ENCODE assay signal across 8 cellular contexts in genomic region chr15:70853855-70854668, GRCh38. TPM values are rescaled to one million over a fixed set of nuclear protein-coding genes. Genes with fewer than 3 reads are reported as not detected.
DNase-seq lines count a peak whose midpoint lies in the region; ATAC-seq and TF ChIP-seq lines count a peak whose summit lies in the region.

Gene LARP6 (minus strand): TSS chr15:70854157. CDS start chr15:70854088, 69 bp downstream.

- ATAC-seq in natural killer cell = peak; percentile 59 to 82 (median 69)
- peak; percentile 77 for ATAC-seq in upper lobe of right lung

- peaks cover 6% of the 10 kb centered on the region in 2 donors for H3K4me1 Mint-ChIP-seq in natural killer cell

- TF ChIP-seq CTCF in fibroblast of villous mesenchyme (IDR thresholded peaks at IDR 0.05; ENCODE audit: insufficient read depth, low read depth, low read length) (no peak), natural killer cell (IDR thresholded peaks at IDR 0.05) (no peak), upper lobe of right lung (IDR thresholded peaks at IDR 0.05) (no peak)

- peak within 1 kb of the TSS; percentile 90 for H3K4me3 ChIP-seq in fibroblast of villous mesenchyme (ENCODE audit: low read depth, low read length)
- H3K4me3 ChIP-seq in upper lobe of right lung = peak within 1 kb of the TSS; percentile 60

- DNase-seq in DMS114 treated with DMSO at 0.1 percent for 48 hours (lab: John Stamatoyannopoulos, UW; ENCODE audit: unreplicated experiment) (peak; percentile 16), LHCN-M2 (ENCODE audit: low read depth) (no peak), fibroblast of villous mesenchyme (ENCODE audit: low read depth) (peak; percentile 50), natural killer cell (no peak), upper lobe of right lung (no peak), putamen (ENCODE audit: low spot score) (no peak), GM19240 (ENCODE audit: insufficient read length, low spot score) (no peak)
- peak; percentile 31 to 51 for DNase-seq in activated T-cell treated with anti-CD3 and anti-CD28 coated beads, Interleukin-2, amount 50 U/mL, for 48 hours

- no peak within 1 kb of the TSS for H3K27ac Mint-ChIP-seq in natural killer cell

- H3K27me3 Mint-ChIP-seq in natural killer cell (ENCODE audit: low read depth in 2 of 2) = peaks cover 37 to 63% of the 10 kb centered on the region in 2 donors

- peaks cover 17% of the 10 kb centered on the region for H3K4me1 ChIP-seq in upper lobe of right lung

- H3K27me3 ChIP-seq in upper lobe of right lung = peaks cover 19% of the 10 kb centered on the region

- intact Hi-C loops in natural killer cell (cut with micrococcal nuclease) = no loop called here
- intact Hi-C loops in upper lobe of right lung (cut with DNase I) = no loop called here

- no peaks in the 10 kb centered on the region for H3K36me3 Mint-ChIP-seq in natural killer cell

- no peaks in the 10 kb centered on the region for H3K9me3 Mint-ChIP-seq in natural killer cell

- H3K9me3 ChIP-seq in upper lobe of right lung = no peaks in the 10 kb centered on the region

- H3K36me3 ChIP-seq in upper lobe of right lung = no peaks in the 10 kb centered on the region

- peak within 1 kb of the TSS; percentile 89 for H3K4me3 Mint-ChIP-seq in natural killer cell

- H3K27ac ChIP-seq in upper lobe of right lung = peak within 1 kb of the TSS; percentile 81

RNA-seq across cellular contexts. Expression of gene LARP6, which starts in this region (rescaled TPM):
- total RNA-seq in LHCN-M2 (2014; rRNA removed) = 43.6 and 45.0 TPM in 2 replicates
- 71.7 TPM for polyA plus RNA-seq in LHCN-M2 (2012)
- total RNA-seq in fibroblast of villous mesenchyme = 36.7 and 46.7 TPM in 2 replicates
- total RNA-seq in natural killer cell = not detected
- 6.2 TPM for total RNA-seq in upper lobe of right lung

Comparison
In these comparisons a context has a peak if more than half of its experiments do, and no peak if none do; other contexts are left out.
1. Peak in ATAC-seq in natural killer cell; RNA of the gene not detected or under 1 TPM.
2. DNase-seq: peak in DMS114 treated with DMSO at 0.1 percent for 48 hours (single experiment), activated T-cell treated with anti-CD3 and anti-CD28 coated beads, Interleukin-2, amount 50 U/mL, for 48 hours (2 of 2) and fibroblast of villous mesenchyme (single experiment); none in LHCN-M2 (single experiment), natural killer cell (single experiment), upper lobe of right lung (single experiment), putamen (single experiment) and GM19240 (single experiment).